Comparison of ENCODE assay signal across 22 cellular contexts in genomic region chr3:133527306-133527705, GRCh38. TPM values are rescaled to one million over a fixed set of nuclear protein-coding genes. Genes with fewer than 3 reads are reported as not detected.
DNase-seq lines count a peak whose midpoint lies in the region; ATAC-seq and TF ChIP-seq lines count a peak whose summit lies in the region.
"Had no signal": no experiment of that assay in that cellular context is flagged by ENCODE, and none has a peak within 500 bp of the region (broad histone marks: within the 10 kb centered on the region; RNA-seq: fewer than 3 reads in every experiment).

No MANE protein-coding gene starts in this region.

- no peak overlapping the region for H2BK12ac ChIP-seq in mesenchymal stem cell (ENCODE audit: low read length in 2 of 2)

- no peaks in the 10 kb centered on the region for H3K9me3 ChIP-seq in Loucy (ENCODE audit: insufficient read depth, low read depth, low read length)
- peaks cover 5% of the 10 kb centered on the region for H3K9me3 ChIP-seq in mesenchymal stem cell (ENCODE audit: control insufficient read depth, low read length)
- H3K9me3 ChIP-seq in mammary epithelial cell (replicated peaks; ENCODE audit: insufficient read depth, low read length), result no peaks in the 10 kb centered on the region
- H3K9me3 ChIP-seq: esophagus squamous epithelium, ovary, right lobe of liver had no signal

- H4K91ac ChIP-seq in mesenchymal stem cell (ENCODE audit: low read length), result peak overlapping the region; percentile 18

- H3K79me1 ChIP-seq in mesenchymal stem cell (replicated peaks; ENCODE audit: low read length, poor library complexity, severe bottlenecking), result no peaks in the 10 kb centered on the region

- H2BK15ac ChIP-seq in mesenchymal stem cell (ENCODE audit: low read depth, poor library complexity, severe bottlenecking), result no peak overlapping the region

- no peaks in the 10 kb centered on the region for H3K9me2 ChIP-seq in Loucy (replicated peaks; ENCODE audit: low read depth, low read length)

- no peak overlapping the region for H2BK120ac ChIP-seq in mesenchymal stem cell (ENCODE audit: low read depth, low read length)

- no peak overlapping the region for H3K23ac ChIP-seq in mesenchymal stem cell (ENCODE audit: low read length in 2 of 2)

- H3K18ac ChIP-seq in mesenchymal stem cell (ENCODE audit: low read depth in 1 of 2, low read length in 2 of 2), result no peak overlapping the region

- no peaks in the 10 kb centered on the region for H3K27me3 ChIP-seq in Loucy (ENCODE audit: insufficient read depth, low read length, poor library complexity, severe bottlenecking)
- H3K27me3 ChIP-seq in mesenchymal stem cell (ENCODE audit: control insufficient read depth in 1 of 2, insufficient read depth in 1 of 2, low read length in 2 of 2), result no peaks in the 10 kb centered on the region
- no peaks in the 10 kb centered on the region for H3K27me3 ChIP-seq in mammary epithelial cell (ENCODE audit: insufficient read depth, low read length)
- H3K27me3 ChIP-seq: esophagus squamous epithelium, heart right ventricle, ovary, right lobe of liver, tibial nerve had no signal

- H2AFZ ChIP-seq in Loucy (ENCODE audit: low read length), result peak overlapping the region; percentile 6; the same call in 1 of the 2 replicates
- H2AFZ ChIP-seq in mesenchymal stem cell (ENCODE audit: low read depth, low read length), result no peak overlapping the region
- no peak overlapping the region for H2AFZ ChIP-seq in mammary epithelial cell (ENCODE audit: low read depth, low read length)
- H2AFZ ChIP-seq: GM23338 had no signal

- CTCF ChIA-PET in mammary epithelial cell (lab: Charles Lee; ENCODE audit: low non-redundant PET), result no interaction called here

- in situ Hi-C loops in mammary epithelial cell (cut with MboI; ENCODE audit: low sequenced_read_pairs in 2 of 2), result no loop called here

- peak overlapping the region; percentile 63 for H3K27ac ChIP-seq in VCaP
- H3K27ac ChIP-seq in mesenchymal stem cell (ENCODE audit: low read length, poor library complexity, severe bottlenecking), result no peak overlapping the region
- H3K27ac ChIP-seq in mammary epithelial cell (ENCODE audit: insufficient read depth, low read depth, low read length), result no peak overlapping the region
- H3K27ac ChIP-seq: esophagus squamous epithelium, heart right ventricle, KMS-11, lower lobe of right lung, ovary, right lobe of liver, tibial nerve had no signal

- H3K4me3 ChIP-seq in Loucy (ENCODE audit: low read length, poor library complexity, severe bottlenecking) (no peak overlapping the region), mesenchymal stem cell (ENCODE audit: insufficient read depth in 1 of 2, low read depth in 1 of 2, low read length in 2 of 2) (no peak overlapping the region), mammary epithelial cell (replicated peaks in 1 of 3; ENCODE audit: insufficient read depth in 1 of 3, low read depth in 2 of 3, low read length in 3 of 3) (no peak overlapping the region)
- H3K4me3 ChIP-seq: esophagus squamous epithelium, GM23338, heart right ventricle, lower lobe of right lung, ovary, right lobe of liver, tibial nerve had no signal

- H4K20me1 ChIP-seq in Loucy (ENCODE audit: insufficient read depth, low read length, poor library complexity, severe bottlenecking), result no peaks in the 10 kb centered on the region
- no peaks in the 10 kb centered on the region for H4K20me1 ChIP-seq in mammary epithelial cell (ENCODE audit: insufficient read depth, low read length)

- H4K8ac ChIP-seq in mesenchymal stem cell (ENCODE audit: low read length), result no peak overlapping the region

- no peaks in the 10 kb centered on the region for H3F3A ChIP-seq in Loucy (ENCODE audit: low read depth)

- H3K4me2 ChIP-seq in Loucy (ENCODE audit: low read depth, low read length, poor library complexity, severe bottlenecking), result no peak overlapping the region
- H3K4me2 ChIP-seq in mesenchymal stem cell (ENCODE audit: low read length, poor library complexity, severe bottlenecking), result no peak overlapping the region
- no peak overlapping the region for H3K4me2 ChIP-seq in mammary epithelial cell (ENCODE audit: insufficient read depth, low read depth, low read length)
- H3K4me2 ChIP-seq: GM23338, KMS-11 had no signal

- no peak overlapping the region for H2AK5ac ChIP-seq in mesenchymal stem cell (ENCODE audit: low read length, severe bottlenecking)

- DNase-seq in DMS79 treated with DMSO at 0.1 percent for 48 hours (lab: John Stamatoyannopoulos, UW) (peak; percentile 57), mesenchymal stem cell (no peak), activated T-cell treated with anti-CD3 and anti-CD28 coated beads for 4 hours (no peak), mammary epithelial cell (no peak), left cardiac atrium (no peak)
- DNase-seq in NK-92 treated with Interleukin-12 subunit alpha and Interleukin-12 subunit beta, amount 100 ng/mL, for 24 hours (lab: John Stamatoyannopoulos, UW), result no peak
- DNase-seq: COR-L47; effector CD8-positive, alpha-beta T cell; esophagus squamous epithelium; heart right ventricle; lower lobe of right lung; naive B cell; NCI-H1436; NCI-H446; ovary; right lobe of liver; stimulated activated naive CD4-positive, alpha-beta T cell treated with Interleukin-2 at 50 U/mL for 16 hours had no signal

- BruUV-seq in mammary epithelial cell (replicated peaks; lab: Mats Ljungman, UMichigan), result no TSS peak

- no peaks in the 10 kb centered on the region for H3K79me2 ChIP-seq in Loucy (ENCODE audit: insufficient read depth, low read length)
- no peaks in the 10 kb centered on the region for H3K79me2 ChIP-seq in mammary epithelial cell (ENCODE audit: insufficient read depth, low read length)

- H2BK5ac ChIP-seq in mesenchymal stem cell (ENCODE audit: low read depth, low read length, poor library complexity, severe bottlenecking), result no peak overlapping the region

- WGBS in mesenchymal stem cell, result 69% methylated on average over 5 of the region's 5 CpGs
- 43% methylated on average over 5 of the region's 5 CpGs for WGBS in mammary epithelial cell (ENCODE audit: low coverage, missing lambda C conversion rate)

- no peaks in the 10 kb centered on the region for H3K36me3 ChIP-seq in Loucy (ENCODE audit: insufficient read depth, low read length)
- no peaks in the 10 kb centered on the region for H3K36me3 ChIP-seq in mesenchymal stem cell (ENCODE audit: control insufficient read depth in 1 of 2, insufficient read depth in 2 of 2, low read depth in 1 of 2, low read length in 2 of 2)
- no peaks in the 10 kb centered on the region for H3K36me3 ChIP-seq in mammary epithelial cell (ENCODE audit: insufficient read depth, low read length)
- H3K36me3 ChIP-seq: esophagus squamous epithelium, heart right ventricle, lower lobe of right lung, ovary, right lobe of liver, tibial nerve had no signal

- H3K9ac ChIP-seq in Loucy (ENCODE audit: low read depth, low read length, poor library complexity, severe bottlenecking) (no peak overlapping the region), mesenchymal stem cell (ENCODE audit: low read length) (no peak overlapping the region), mammary epithelial cell (ENCODE audit: insufficient read depth, low read length) (no peak overlapping the region)
- H3K9ac ChIP-seq: KMS-11 had no signal

- intact Hi-C loops in mammary epithelial cell (cut with micrococcal nuclease) (no loop called here), left cardiac atrium (cut with DNase I) (no loop called here)

- no peak overlapping the region for H3K14ac ChIP-seq in mesenchymal stem cell (ENCODE audit: low read length in 2 of 2)

- H3K4me1 ChIP-seq in Loucy (ENCODE audit: insufficient read depth, low read length, poor library complexity, severe bottlenecking) (peaks cover 5% of the 10 kb centered on the region), mesenchymal stem cell (ENCODE audit: control insufficient read depth, insufficient read depth, low read depth, low read length) (no peaks in the 10 kb centered on the region), mammary epithelial cell (ENCODE audit: insufficient read depth, low read length) (no peaks in the 10 kb centered on the region)
- H3K4me1 ChIP-seq: esophagus squamous epithelium, lower lobe of right lung, tibial nerve had no signal

- TF ChIP-seq CTCF in Loucy (conservative IDR thresholded peaks at IDR 0.05; ENCODE audit: low read length), result no peak
- TF ChIP-seq CTCF in VCaP (conservative IDR thresholded peaks at IDR 0.05), result no peak
- no peak for TF ChIP-seq CTCF in mammary epithelial cell (conservative IDR thresholded peaks at IDR 0.05 in 1 of 2, IDR thresholded peaks at IDR 0.05 in 1 of 2; ENCODE audit: extremely low read depth in 1 of 2, insufficient read depth in 1 of 2, low read depth in 1 of 2, low read length in 2 of 2)

- dilution Hi-C loops in mammary epithelial cell (cut with HindIII; ENCODE audit: low sequenced_read_pairs), result no loop called here

- ATAC-seq in left cardiac atrium, result no peak
- ATAC-seq: GM23338, lower lobe of right lung, right lobe of liver had no signal

- H3K4ac ChIP-seq in mesenchymal stem cell (ENCODE audit: low read depth in 1 of 2, low read length in 2 of 2), result no peak overlapping the region

RNA-seq across cellular contexts. Expression of gene CDV3, which starts 46.2 kb away (rescaled TPM):
- polyA plus RNA-seq in mesenchymal stem cell (2013, experiment 1 of 2), result 149 TPM
- 153 TPM for polyA plus RNA-seq in mesenchymal stem cell (2013, experiment 2 of 2)
- 100 to 1,000 TPM; 121 to 199 TPM for total RNA-seq in mammary epithelial cell
- polyA plus RNA-seq in mammary epithelial cell, result 61.0 TPM
- polyA minus RNA-seq in mammary epithelial cell, result 80.9 TPM
- total RNA-seq in left cardiac atrium, result 100 to 1,000 TPM; 117 to 157 TPM
